8 cellular contexts compared by ENCODE assay signal in genomic region chr12:14284189-14284722, GRCh38.
DNase-seq lines count a peak whose midpoint lies in the region; ATAC-seq and TF ChIP-seq lines count a peak whose summit lies in the region.

No MANE protein-coding gene starts in this region.

- TF ChIP-seq EP300 in SK-N-SH (IDR thresholded peaks at IDR 0.05; ENCODE audit: borderline replicate concordance in 1 of 2, low read depth in 1 of 2, low read length in 1 of 2) = no peak

- WGBS in SK-N-SH (ENCODE audit: low lambda C conversion rate) = 28% methylated on average over 7 of the region's 7 CpGs
- 79 to 82% methylated on average over 7 of the region's 7 CpGs for WGBS in thyroid gland, 2 donors

- peaks cover 13% of the 10 kb centered on the region for H3K4me1 Mint-ChIP-seq in type B pancreatic cell (ENCODE audit: unreplicated experiment)

- H3K36me3 ChIP-seq in SK-N-SH (replicated peaks in 1 of 2; ENCODE audit: control insufficient read depth in 1 of 2, insufficient read depth in 2 of 2, low read length in 1 of 2) = no peaks in the 10 kb centered on the region
- no peaks in the 10 kb centered on the region for H3K36me3 ChIP-seq in thyroid gland

- H4K20me1 ChIP-seq in SK-N-SH (ENCODE audit: insufficient read depth) = no peaks in the 10 kb centered on the region

- H3K27ac Mint-ChIP-seq in type B pancreatic cell = peak overlapping the region; percentile 31

- ATAC-seq in SK-N-SH treated with all-trans-retinoic acid at 6 μM for 48 hours (peak; percentile 35; the same call in 1 of the 3 replicates), HG03196 (IDR thresholded peaks at IDR 0.05; ENCODE audit: unreplicated experiment) (peak; percentile 46)

- DNase-seq in SK-N-SH (no peak), germinal center (ENCODE audit: low spot score) (peak; percentile 42), type B pancreatic cell (ENCODE audit: extremely low spot score, unreplicated experiment) (no peak), thyroid gland (no peak), activated gamma-delta T cell (lab: John Stamatoyannopoulos, UW) (no peak)
- no peak for DNase-seq in activated T-cell treated with anti-CD3 and anti-CD28 coated beads, Interleukin-2, amount 50 U/mL, for 48 hours

- no peak overlapping the region for H3K9ac ChIP-seq in SK-N-SH

- intact Hi-C loops in thyroid gland (cut with DNase I) = no loop called here

- H3K4me2 ChIP-seq in SK-N-SH = no peak overlapping the region

- H3K27ac ChIP-seq in SK-N-SH (ENCODE audit: low read depth in 2 of 2, low read length in 1 of 2) (no peak overlapping the region), thyroid gland (no peak overlapping the region)

- TF ChIP-seq CTCF in SK-N-SH (IDR thresholded peaks at IDR 0.05) (no peak), type B pancreatic cell (conservative IDR thresholded peaks at IDR 0.05) (no peak), thyroid gland (IDR thresholded peaks at IDR 0.05) (no peak)

- peaks cover 6% of the 10 kb centered on the region for H3K9me3 Mint-ChIP-seq in type B pancreatic cell

- H3K4me1 ChIP-seq in SK-N-SH (ENCODE audit: control insufficient read depth in 1 of 2, insufficient read depth in 2 of 2, low read depth in 1 of 2, low read length in 1 of 2) = no peaks in the 10 kb centered on the region
- H3K4me1 ChIP-seq in thyroid gland = no peaks in the 10 kb centered on the region

- TF ChIP-seq POLR2A in thyroid gland (IDR thresholded peaks at IDR 0.05) = no peak

- no peaks in the 10 kb centered on the region for H3K27me3 ChIP-seq in SK-N-SH (ENCODE audit: insufficient read depth)
- H3K27me3 ChIP-seq in thyroid gland = no peaks in the 10 kb centered on the region

- no peak overlapping the region for H3K4me3 ChIP-seq in SK-N-SH (ENCODE audit: low read depth in 2 of 2, low read length in 1 of 2)
- no peak overlapping the region for H3K4me3 ChIP-seq in thyroid gland (replicated peaks in 1 of 3)

- H3K9me3 ChIP-seq in SK-N-SH (no peaks in the 10 kb centered on the region), thyroid gland (no peaks in the 10 kb centered on the region)

- no peaks in the 10 kb centered on the region for H3F3A ChIP-seq in SK-N-SH (replicated peaks; ENCODE audit: insufficient read depth)

- POLR2A ChIA-PET in SK-N-SH (lab: Yijun Ruan, JAX) = no interaction called here

- no peaks in the 10 kb centered on the region for H3K79me2 ChIP-seq in SK-N-SH (ENCODE audit: insufficient read depth)

- peaks cover 10% of the 10 kb centered on the region for H3K36me3 Mint-ChIP-seq in type B pancreatic cell

- H3K4me3 Mint-ChIP-seq in type B pancreatic cell = no peak overlapping the region

- no peaks in the 10 kb centered on the region for H3K27me3 Mint-ChIP-seq in type B pancreatic cell

- no peak for TF ChIP-seq RAD21 in SK-N-SH (IDR thresholded peaks at IDR 0.05; ENCODE audit: low read length)

- H2AFZ ChIP-seq in SK-N-SH (ENCODE audit: low read depth) = no peak overlapping the region

- CTCF ChIA-PET in SK-N-SH (lab: Yijun Ruan, JAX) = interaction anchor here (1.0 to 1.3 kb wide), 2 partner anchors 11 to 46 kb away, joined by 3 to 4 read pairs; no protein-coding TSS in a partner anchor

- H3K9me2 ChIP-seq in SK-N-SH = no peaks in the 10 kb centered on the region

TF ChIP-seq in SK-N-SH treated with all-trans-retinoic acid at 6 μM for 48 hours, 23 proteins besides CTCF, POLR2A, EP300 and RAD21:
- TF ChIP-seq BACH2 (CRISPR knock-in tag; IDR thresholded peaks at IDR 0.05; ENCODE audit: borderline replicate concordance) = no peak
- no peak for TF ChIP-seq ZNF8 (CRISPR knock-in tag; IDR thresholded peaks at IDR 0.05)
- TF ChIP-seq TSHZ2 (CRISPR knock-in tag; IDR thresholded peaks at IDR 0.05) = no peak
- TF ChIP-seq TCF4 (CRISPR knock-in tag; IDR thresholded peaks at IDR 0.05; ENCODE audit: borderline replicate concordance) = no peak
- TF ChIP-seq OSR1 (CRISPR knock-in tag; IDR thresholded peaks at IDR 0.05) = no peak
TF ChIP-seq in SK-N-SH treated with all-trans-retinoic acid at 6 μM for 48 hours: peak in this region for 0.

TF ChIP-seq in SK-N-SH, 30 proteins besides CTCF, POLR2A, EP300 and RAD21:
- TF ChIP-seq PBX3 (IDR thresholded peaks at IDR 0.05) (no peak), RCOR1 (IDR thresholded peaks at IDR 0.05; ENCODE audit: low read length) (no peak), MAX (IDR thresholded peaks at IDR 0.05; ENCODE audit: low read depth) (no peak), EZH2phosphoT487 (IDR thresholded peaks at IDR 0.05; ENCODE audit: borderline replicate concordance, low read depth) (no peak), FOSL2 (IDR thresholded peaks at IDR 0.05; ENCODE audit: borderline replicate concordance, low read depth) (no peak), MXI1 (IDR thresholded peaks at IDR 0.05; ENCODE audit: low read depth, low read length) (no peak), YY1 (IDR thresholded peaks at IDR 0.05; ENCODE audit: low read depth) (no peak), JUND (IDR thresholded peaks at IDR 0.05) (no peak), NRF1 (IDR thresholded peaks at IDR 0.05; ENCODE audit: low read depth, low read length) (no peak), CHD2 (IDR thresholded peaks at IDR 0.05; ENCODE audit: low read length, partially characterized antibody) (no peak), TAF1 (IDR thresholded peaks at IDR 0.05; ENCODE audit: borderline replicate concordance, low read depth, low read length) (no peak), SIN3A (IDR thresholded peaks at IDR 0.05; ENCODE audit: borderline replicate concordance, low read depth, low read length) (no peak), FOXM1 (IDR thresholded peaks at IDR 0.05; ENCODE audit: low read depth) (no peak)
